22 cellular contexts compared by ENCODE assay signal in the genomic region with DNA sequence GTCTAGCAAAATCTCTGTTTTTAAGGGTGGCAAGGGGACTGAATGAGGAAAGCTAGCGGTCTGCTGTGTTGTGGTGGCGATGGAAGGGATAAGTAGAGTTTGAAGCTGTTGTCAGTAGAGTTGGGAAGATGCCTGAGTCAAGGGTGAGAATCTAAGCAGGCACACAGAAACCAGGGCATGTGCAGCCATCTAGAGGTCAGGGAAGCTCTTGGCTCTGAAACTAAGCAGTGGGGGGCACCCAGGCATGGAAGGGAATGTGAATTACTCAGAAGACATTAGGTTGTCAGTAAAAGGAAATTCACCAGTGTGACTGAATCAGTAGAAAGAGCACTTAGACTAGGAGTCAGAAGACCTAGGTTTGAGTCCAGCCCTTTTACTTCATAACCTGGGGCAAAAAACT. TPM values are rescaled to one million over a fixed set of nuclear protein-coding genes. Genes with fewer than 3 reads are reported as not detected.
DNase-seq lines count a peak whose midpoint lies in the region; ATAC-seq and TF ChIP-seq lines count a peak whose summit lies in the region.
"Had no signal": no experiment of that assay in that cellular context is flagged by ENCODE, and none has a peak within 500 bp of the region (broad histone marks: within the 10 kb centered on the region; RNA-seq: fewer than 3 reads in every experiment).

No MANE protein-coding gene starts in this region.

- peak overlapping the region; percentile 7 for H3K27ac Mint-ChIP-seq in activated naive CD8-positive, alpha-beta T cell treated with anti-CD3 and anti-CD28 coated beads, Interleukin-2, amount 50 U/mL, for 24 hours
- H3K27ac Mint-ChIP-seq in activated naive CD8-positive, alpha-beta T cell treated with anti-CD3 and anti-CD28 coated beads for 36 hours, result no peak overlapping the region
- H3K27ac Mint-ChIP-seq in effector memory CD8-positive, alpha-beta T cell, result peak overlapping the region; percentile 33 to 70
- no peak overlapping the region for H3K27ac Mint-ChIP-seq in nephron progenitor cell
- H3K27ac Mint-ChIP-seq: B cell had no signal

- ATAC-seq in activated naive CD8-positive, alpha-beta T cell treated with anti-CD3 and anti-CD28 coated beads, Interleukin-2, amount 50 U/mL, for 24 hours, result no peak
- ATAC-seq in effector memory CD8-positive, alpha-beta T cell (replicated peaks), result no peak
- no peak for ATAC-seq in omental fat pad (ENCODE audit: low FRiP score)
- ATAC-seq: HepG2, PC-3 had no signal

- TF ChIP-seq CTCF in nephron progenitor cell (IDR thresholded peaks at IDR 0.05), result no peak
- TF ChIP-seq CTCF in omental fat pad (IDR thresholded peaks at IDR 0.05), result no peak

- no peak overlapping the region for H3K4me3 Mint-ChIP-seq in activated naive CD8-positive, alpha-beta T cell treated with anti-CD3 and anti-CD28 coated beads, Interleukin-2, amount 50 U/mL, for 24 hours
- H3K4me3 Mint-ChIP-seq in activated naive CD8-positive, alpha-beta T cell treated with anti-CD3 and anti-CD28 coated beads for 36 hours, result no peak overlapping the region
- H3K4me3 Mint-ChIP-seq in effector memory CD8-positive, alpha-beta T cell, result peak overlapping the region; percentile 9 to 25
- no peak overlapping the region for H3K4me3 Mint-ChIP-seq in nephron progenitor cell
- H3K4me3 Mint-ChIP-seq: B cell had no signal

- H3K36me3 Mint-ChIP-seq in activated naive CD8-positive, alpha-beta T cell treated with anti-CD3 and anti-CD28 coated beads, Interleukin-2, amount 50 U/mL, for 24 hours (ENCODE audit: low read depth), result peaks cover 12% of the 10 kb centered on the region
- H3K36me3 Mint-ChIP-seq in activated naive CD8-positive, alpha-beta T cell treated with anti-CD3 and anti-CD28 coated beads for 36 hours, result peaks cover 9% of the 10 kb centered on the region
- peaks cover 3% of the 10 kb centered on the region for H3K36me3 Mint-ChIP-seq in effector memory CD8-positive, alpha-beta T cell (ENCODE audit: insufficient read depth)
- no peaks in the 10 kb centered on the region for H3K36me3 Mint-ChIP-seq in nephron progenitor cell (ENCODE audit: low read depth)

- H3K27me3 Mint-ChIP-seq in activated naive CD8-positive, alpha-beta T cell treated with anti-CD3 and anti-CD28 coated beads, Interleukin-2, amount 50 U/mL, for 24 hours, result no peaks in the 10 kb centered on the region
- no peaks in the 10 kb centered on the region for H3K27me3 Mint-ChIP-seq in activated naive CD8-positive, alpha-beta T cell treated with anti-CD3 and anti-CD28 coated beads for 36 hours
- no peaks in the 10 kb centered on the region for H3K27me3 Mint-ChIP-seq in effector memory CD8-positive, alpha-beta T cell
- peaks cover 11% of the 10 kb centered on the region for H3K27me3 Mint-ChIP-seq in nephron progenitor cell (ENCODE audit: low read depth, poor library complexity)
- H3K27me3 Mint-ChIP-seq: B cell; CD4-positive, CD25-positive, alpha-beta regulatory T cell had no signal

- peaks cover 92% of the 10 kb centered on the region for H3K4me1 Mint-ChIP-seq in activated naive CD8-positive, alpha-beta T cell treated with anti-CD3 and anti-CD28 coated beads, Interleukin-2, amount 50 U/mL, for 24 hours
- H3K4me1 Mint-ChIP-seq in activated naive CD8-positive, alpha-beta T cell treated with anti-CD3 and anti-CD28 coated beads for 36 hours, result peaks cover 71% of the 10 kb centered on the region
- H3K4me1 Mint-ChIP-seq in effector memory CD8-positive, alpha-beta T cell (ENCODE audit: low read depth in 2 of 2), result peaks cover 79 to 88% of the 10 kb centered on the region in 2 donors
- H3K4me1 Mint-ChIP-seq in nephron progenitor cell, result no peaks in the 10 kb centered on the region

- no peak for DNase-seq in activated naive CD8-positive, alpha-beta T cell treated with anti-CD3 and anti-CD28 coated beads, Interleukin-2, amount 50 U/mL, for 24 hours
- DNase-seq in activated naive CD8-positive, alpha-beta T cell treated with anti-CD3 and anti-CD28 coated beads for 36 hours, result no peak
- no peak for DNase-seq in effector memory CD8-positive, alpha-beta T cell
- DNase-seq in kidney tubule cell (ENCODE audit: low spot score) (peak; percentile 62), GF-D8 (lab: John Stamatoyannopoulos, UW) (no peak), nephron progenitor cell (no peak), omental fat pad (ENCODE audit: low spot score) (no peak), NCI-H510A (lab: John Stamatoyannopoulos, UW) (no peak)
- DNase-seq: 8988T; Calu3; CD4-positive, CD25-positive, alpha-beta regulatory T cell; GOT3; KBM-7; NCI-H1105 treated with DMSO at 0.1 percent for 48 hours; NCI-H1694 treated with DMSO at 0.1 percent for 48 hours; NCI-H2107; NCI-H524; PC-3; RPMI8226; SHP77 treated with DMSO at 0.1 percent for 48 hours had no signal

- no peaks in the 10 kb centered on the region for H3K9me3 Mint-ChIP-seq in activated naive CD8-positive, alpha-beta T cell treated with anti-CD3 and anti-CD28 coated beads, Interleukin-2, amount 50 U/mL, for 24 hours
- peaks cover 1% of the 10 kb centered on the region for H3K9me3 Mint-ChIP-seq in activated naive CD8-positive, alpha-beta T cell treated with anti-CD3 and anti-CD28 coated beads for 36 hours
- no peaks in the 10 kb centered on the region for H3K9me3 Mint-ChIP-seq in effector memory CD8-positive, alpha-beta T cell
- H3K9me3 Mint-ChIP-seq in nephron progenitor cell, result no peaks in the 10 kb centered on the region

RNA-seq across cellular contexts. Expression of a gene that starts 15.4 kb away (rescaled TPM):
- total RNA-seq in activated naive CD8-positive, alpha-beta T cell treated with anti-CD3 and anti-CD28 coated beads for 36 hours, result 10 to 100 TPM; 12.2 to 13.6 TPM
- 10 to 100 TPM; 52.5 to 60.5 (median 53.9) TPM for total RNA-seq in omental fat pad

Comparison
In these comparisons a context has a peak if more than half of its experiments do, and no peak if none do; other contexts are left out.
1. H3K27ac Mint-ChIP-seq: peak in activated naive CD8-positive, alpha-beta T cell treated with anti-CD3 and anti-CD28 coated beads, Interleukin-2, amount 50 U/mL, for 24 hours (single experiment) and effector memory CD8-positive, alpha-beta T cell (2 of 2); none in activated naive CD8-positive, alpha-beta T cell treated with anti-CD3 and anti-CD28 coated beads for 36 hours (single experiment) and nephron progenitor cell (single experiment).
2. H3K4me3 Mint-ChIP-seq: peak in effector memory CD8-positive, alpha-beta T cell (2 of 2); none in activated naive CD8-positive, alpha-beta T cell treated with anti-CD3 and anti-CD28 coated beads, Interleukin-2, amount 50 U/mL, for 24 hours (single experiment), activated naive CD8-positive, alpha-beta T cell treated with anti-CD3 and anti-CD28 coated beads for 36 hours (single experiment) and nephron progenitor cell (single experiment).